ENCODE assay signal across 25 cellular contexts in genomic region chr7:149282331-149282655, GRCh38. TPM values are rescaled to one million over a fixed set of nuclear protein-coding genes. Genes with fewer than 3 reads are reported as not detected.
A peak's percentile ranks its signal among the peaks of the same experiment; 100 is the strongest.
DNase-seq lines count a peak whose midpoint lies in the region; ATAC-seq, FAIRE-seq and TF ChIP-seq lines count a peak whose summit lies in the region.
"Had no signal": no experiment of that assay in that cellular context is flagged by ENCODE, and none has a peak within 500 bp of the region (broad histone marks: within the 10 kb centered on the region; RNA-seq: fewer than 3 reads in every experiment).

No MANE protein-coding gene starts in this region.

- H2AFZ ChIP-seq in OCI-LY1 (ENCODE audit: low read length) (no peak overlapping the region), endothelial cell of umbilical vein (ENCODE audit: low read depth, low read length) (no peak overlapping the region)
- H2AFZ ChIP-seq: GM23248 had no signal

- H3K27me3 ChIP-seq in OCI-LY1 (ENCODE audit: insufficient read depth, low read length) (no peaks in the 10 kb centered on the region), endothelial cell of umbilical vein (ENCODE audit: control insufficient read depth in 2 of 2, insufficient read depth in 2 of 2, low read length in 2 of 2) (no peaks in the 10 kb centered on the region)
- H3K27me3 ChIP-seq: BE2C had no signal

- H3K79me2 ChIP-seq in OCI-LY1 (ENCODE audit: insufficient read depth, low read length) (no peaks in the 10 kb centered on the region), endothelial cell of umbilical vein (ENCODE audit: control insufficient read depth, insufficient read depth, low read length) (no peaks in the 10 kb centered on the region)

- H3K27me3 Mint-ChIP-seq in activated CD4-positive, alpha-beta T cell treated with anti-CD3 and anti-CD28 coated beads, Interleukin-2, amount 10 ng/mL, durations not matched to agents 7 days and 5 days, result no peaks in the 10 kb centered on the region

- CTCF ChIA-PET in activated CD4-positive, alpha-beta T cell treated with anti-CD3 and anti-CD28 coated beads, Interleukin-2, amount 10 ng/mL, durations not matched to agents 7 days and 5 days (lab: Charles Lee), result interaction anchor here (0.6 to 1.0 kb wide), 2 partner anchors 23 to 87 kb away, joined by 3 read pairs; no protein-coding TSS in a partner anchor
- CTCF ChIA-PET in endothelial cell of umbilical vein (lab: Charles Lee), result interaction anchor here (1.6 kb wide), 2 partner anchors 20 to 28 kb away, joined by 5 to 6 read pairs; partner anchors contain the start of gene ZNF783

- H3K4me1 ChIP-seq in OCI-LY1 (ENCODE audit: insufficient read depth, low read length, severe bottlenecking), result peaks cover 34% of the 10 kb centered on the region
- peaks cover 9% of the 10 kb centered on the region for H3K4me1 ChIP-seq in endothelial cell of umbilical vein (ENCODE audit: control insufficient read depth, extremely low read depth, insufficient read depth, low read length)
- H3K4me1 ChIP-seq: BE2C had no signal

- DNase-seq in activated CD4-positive, alpha-beta T cell treated with anti-CD3 and anti-CD28 coated beads, Interleukin-2, amount 10 ng/mL, durations not matched to agents 7 days and 5 days, result no peak
- no peak for DNase-seq in activated CD4-positive, alpha-beta T cell treated with anti-CD3 and anti-CD28 coated beads for 1 hour
- DNase-seq in endothelial cell of umbilical vein (ENCODE audit: low read depth, low spot score), result peak; percentile 50
- peak; percentile 22 for DNase-seq in pulmonary artery endothelial cell (ENCODE audit: low read depth, low spot score)
- no peak for DNase-seq in H54 (ENCODE audit: insufficient read length, low spot score)
- DNase-seq: 8988T; BE2C; CD8-positive, alpha-beta T cell; DMS53; EL; GM23248; IMR-90; NCI-H1417 treated with DMSO at 0.1 percent for 48 hours; NCI-H187 treated with DMSO at 0.1 percent for 48 hours; NCI-H2227 treated with DMSO at 0.1 percent for 48 hours; NCI-H510A treated with DMSO at 0.1 percent for 48 hours; NCI-H82; PC-3; RPMI8226 had no signal

- H3K4me3 Mint-ChIP-seq in activated CD4-positive, alpha-beta T cell treated with anti-CD3 and anti-CD28 coated beads, Interleukin-2, amount 10 ng/mL, durations not matched to agents 7 days and 5 days, result no peak overlapping the region
- H3K4me3 Mint-ChIP-seq: CD8-positive, alpha-beta T cell had no signal

- no peaks in the 10 kb centered on the region for H3F3A ChIP-seq in OCI-LY1 (ENCODE audit: insufficient read depth, low read length)

- H3K4me3 ChIP-seq in OCI-LY1 (ENCODE audit: low read depth, low read length, poor library complexity, severe bottlenecking) (no peak overlapping the region), endothelial cell of umbilical vein (replicated peaks in 1 of 3; ENCODE audit: insufficient read depth in 1 of 3, low read depth in 1 of 3, low read length in 3 of 3) (no peak overlapping the region)
- H3K4me3 ChIP-seq: GM12878, GM23248 had no signal

- H3K27ac ChIP-seq in OCI-LY1 (ENCODE audit: low read depth, low read length, poor library complexity, severe bottlenecking) (peak overlapping the region; percentile 26), endothelial cell of umbilical vein (ENCODE audit: insufficient read depth, low read depth, low read length) (peak overlapping the region; percentile 31)
- H3K27ac ChIP-seq: GM23248 had no signal

- peak overlapping the region; percentile 2 for H3K27ac Mint-ChIP-seq in activated CD4-positive, alpha-beta T cell treated with anti-CD3 and anti-CD28 coated beads, Interleukin-2, amount 10 ng/mL, durations not matched to agents 7 days and 5 days

- H3K36me3 ChIP-seq in OCI-LY1 (ENCODE audit: insufficient read depth, low read length), result peaks cover 38% of the 10 kb centered on the region
- peaks cover 2 to 8% of the 10 kb centered on the region in 2 experiments for H3K36me3 ChIP-seq in endothelial cell of umbilical vein (ENCODE audit: control insufficient read depth in 2 of 2, extremely low read depth in 1 of 2, insufficient read depth in 2 of 2, low read length in 2 of 2)

- no peaks in the 10 kb centered on the region for H3K9me1 ChIP-seq in endothelial cell of umbilical vein (replicated peaks; ENCODE audit: control insufficient read depth, extremely low read depth, insufficient read depth, low read length)

- H4K20me1 ChIP-seq in OCI-LY1 (ENCODE audit: insufficient read depth, low read length), result no peaks in the 10 kb centered on the region
- H4K20me1 ChIP-seq in endothelial cell of umbilical vein (replicated peaks; ENCODE audit: control insufficient read depth, extremely low read depth, insufficient read depth, low read length), result no peaks in the 10 kb centered on the region

- H3K9me2 ChIP-seq in OCI-LY1 (ENCODE audit: low read depth, low read length), result no peaks in the 10 kb centered on the region

- dilution Hi-C loops in endothelial cell of umbilical vein (cut with MboI; ENCODE audit: extremely low pct_ligation_motif_present, low sequenced_read_pairs), result no loop called here

- H3K9me3 ChIP-seq in OCI-LY1 (ENCODE audit: low read length), result no peaks in the 10 kb centered on the region
- no peaks in the 10 kb centered on the region for H3K9me3 ChIP-seq in endothelial cell of umbilical vein (replicated peaks; ENCODE audit: control insufficient read depth, insufficient read depth, low read length)
- H3K9me3 ChIP-seq: BE2C had no signal

- intact Hi-C loops in endothelial cell of umbilical vein (cut with micrococcal nuclease), result loop anchor here (10.0 kb wide), 1 partner anchor 343 kb away; no protein-coding TSS in a partner anchor

- peaks cover 43% of the 10 kb centered on the region for H3K4me1 Mint-ChIP-seq in activated CD4-positive, alpha-beta T cell treated with anti-CD3 and anti-CD28 coated beads, Interleukin-2, amount 10 ng/mL, durations not matched to agents 7 days and 5 days

- ATAC-seq in HG03097 (IDR thresholded peaks at IDR 0.05; ENCODE audit: low FRiP score, unreplicated experiment), result no peak
- no peak for ATAC-seq in activated CD4-positive, CD25-positive, alpha-beta regulatory T cell treated with anti-CD3 and anti-CD28 coated beads, Interleukin-2, amount 50 U/mL, for 24 hours
- ATAC-seq: CD8-positive, alpha-beta T cell; GM12878; HCT116; PC-3 had no signal

- POLR2A ChIA-PET in activated CD4-positive, alpha-beta T cell treated with anti-CD3 and anti-CD28 coated beads, Interleukin-2, amount 10 ng/mL, durations not matched to agents 7 days and 5 days (lab: Charles Lee), result no interaction called here
- POLR2A ChIA-PET in endothelial cell of umbilical vein (lab: Charles Lee), result no interaction called here

- TF ChIP-seq CTCF in OCI-LY1 (IDR thresholded peaks at IDR 0.05; ENCODE audit: low read length) (no peak), endothelial cell of umbilical vein (IDR thresholded peaks at IDR 0.05; ENCODE audit: extremely low read depth in 1 of 2, insufficient read depth in 1 of 2, low read depth in 1 of 2, low read length in 2 of 2) (no peak)

- no TSS peak for BruUV-seq in endothelial cell of umbilical vein (replicated peaks; lab: Mats Ljungman, UMichigan)

- FAIRE-seq in endothelial cell of umbilical vein (lab: Jason Lieb, UNC) (peak; percentile 54), H54 (lab: Jason Lieb, UNC) (no peak)
- FAIRE-seq: GM12878, HTR-8/SVneo had no signal

- H3K4me2 ChIP-seq in OCI-LY1 (ENCODE audit: low read length) (no peak overlapping the region), endothelial cell of umbilical vein (ENCODE audit: insufficient read depth, low read length) (no peak overlapping the region)

- H3K9me3 Mint-ChIP-seq in activated CD4-positive, alpha-beta T cell treated with anti-CD3 and anti-CD28 coated beads, Interleukin-2, amount 10 ng/mL, durations not matched to agents 7 days and 5 days, result no peaks in the 10 kb centered on the region
- H3K9me3 Mint-ChIP-seq: CD8-positive, alpha-beta T cell had no signal

- H3K36me3 Mint-ChIP-seq in activated CD4-positive, alpha-beta T cell treated with anti-CD3 and anti-CD28 coated beads, Interleukin-2, amount 10 ng/mL, durations not matched to agents 7 days and 5 days (ENCODE audit: low read depth), result peaks cover 23% of the 10 kb centered on the region

- TF ChIP-seq POLR2A in endothelial cell of umbilical vein (IDR thresholded peaks at IDR 0.05; ENCODE audit: low read depth, low read length) (no peak), H54 (IDR thresholded peaks at IDR 0.05; ENCODE audit: low read depth, low read length) (no peak)

- H3K9ac ChIP-seq in OCI-LY1 (ENCODE audit: low read length) (no peak overlapping the region), endothelial cell of umbilical vein (replicated peaks; ENCODE audit: extremely low read depth, insufficient read depth, low read length) (no peak overlapping the region)
- H3K9ac ChIP-seq: GM23248 had no signal

TF ChIP-seq in endothelial cell of umbilical vein, 7 proteins besides CTCF, POLR2A, EP300 and RAD21 (continues in another document):
- peak; percentile 39 for TF ChIP-seq POLR2AphosphoS5 (IDR thresholded peaks at IDR 0.05; ENCODE audit: insufficient read depth, low read depth, low read length)

RNA-seq across cellular contexts. Expression of gene ZNF783, which starts 20.3 kb away (rescaled TPM):
- total RNA-seq in activated CD4-positive, alpha-beta T cell treated with anti-CD3 and anti-CD28 coated beads, Interleukin-2, amount 10 ng/mL, durations not matched to agents 7 days and 5 days, result 10 to 100 TPM; 19.0 to 21.7 TPM
- total RNA-seq in endothelial cell of umbilical vein (9.2 and 9.8 TPM in 2 replicates), pulmonary artery endothelial cell (3.5 and 5.6 TPM in 2 replicates)
- 7.3 and 8.0 TPM in 2 replicates for polyA plus RNA-seq in endothelial cell of umbilical vein
- 4.2 and 5.5 TPM in 2 replicates for polyA plus RNA-seq in endothelial cell of umbilical vein (2011; cell fraction: cytosol; rRNA removed)
- polyA plus RNA-seq in endothelial cell of umbilical vein (2011; cell fraction: nucleus; rRNA removed), result 39.4 and 41.8 TPM in 2 replicates
- polyA plus RNA-seq in endothelial cell of umbilical vein (2012), result 3.9 and 5.4 TPM in 2 replicates
- polyA minus RNA-seq in endothelial cell of umbilical vein, result 6.9 and 10.7 TPM in 2 replicates
- 3.9 TPM for polyA minus RNA-seq in endothelial cell of umbilical vein (2011; cell fraction: cytosol; rRNA and poly(A)+ RNA removed)
- 7.7 and 10.1 TPM in 2 replicates for polyA minus RNA-seq in endothelial cell of umbilical vein (2011; cell fraction: nucleus; rRNA and poly(A)+ RNA removed)

RNA-seq across cellular contexts. Expression of gene ZNF212, which starts 42.8 kb away (rescaled TPM):
- total RNA-seq in activated CD4-positive, alpha-beta T cell treated with anti-CD3 and anti-CD28 coated beads, Interleukin-2, amount 10 ng/mL, durations not matched to agents 7 days and 5 days, result 10 to 100 TPM; 11.1 to 15.9 TPM
- total RNA-seq in endothelial cell of umbilical vein (9.0 and 9.2 TPM in 2 replicates), pulmonary artery endothelial cell (4.9 and 5.6 TPM in 2 replicates)
- 3.3 and 3.6 TPM in 2 replicates for polyA plus RNA-seq in endothelial cell of umbilical vein
- 3.9 and 4.0 TPM in 2 replicates for polyA plus RNA-seq in endothelial cell of umbilical vein (2011; cell fraction: cytosol; rRNA removed)
- 12.3 and 13.1 TPM in 2 replicates for polyA plus RNA-seq in endothelial cell of umbilical vein (2011; cell fraction: nucleus; rRNA removed)
- 3.3 and 4.6 TPM in 2 replicates for polyA plus RNA-seq in endothelial cell of umbilical vein (2012)
- polyA minus RNA-seq in endothelial cell of umbilical vein, result 4.2 and 5.5 TPM in 2 replicates
- polyA minus RNA-seq in endothelial cell of umbilical vein (2011; cell fraction: cytosol; rRNA and poly(A)+ RNA removed), result 4.6 TPM
- 4.8 and 6.3 TPM in 2 replicates for polyA minus RNA-seq in endothelial cell of umbilical vein (2011; cell fraction: nucleus; rRNA and poly(A)+ RNA removed)

Comparison
In these comparisons a context has a peak if more than half of its experiments do, and no peak if none do; other contexts are left out.
1. DNase-seq: peak in endothelial cell of umbilical vein (single experiment) and pulmonary artery endothelial cell (single experiment); none in activated CD4-positive, alpha-beta T cell treated with anti-CD3 and anti-CD28 coated beads, Interleukin-2, amount 10 ng/mL, durations not matched to agents 7 days and 5 days (single experiment), activated CD4-positive, alpha-beta T cell treated with anti-CD3 and anti-CD28 coated beads for 1 hour (single experiment) and H54 (single experiment).